Comparison of ENCODE assay signal across 8 cellular contexts in the genomic region with DNA sequence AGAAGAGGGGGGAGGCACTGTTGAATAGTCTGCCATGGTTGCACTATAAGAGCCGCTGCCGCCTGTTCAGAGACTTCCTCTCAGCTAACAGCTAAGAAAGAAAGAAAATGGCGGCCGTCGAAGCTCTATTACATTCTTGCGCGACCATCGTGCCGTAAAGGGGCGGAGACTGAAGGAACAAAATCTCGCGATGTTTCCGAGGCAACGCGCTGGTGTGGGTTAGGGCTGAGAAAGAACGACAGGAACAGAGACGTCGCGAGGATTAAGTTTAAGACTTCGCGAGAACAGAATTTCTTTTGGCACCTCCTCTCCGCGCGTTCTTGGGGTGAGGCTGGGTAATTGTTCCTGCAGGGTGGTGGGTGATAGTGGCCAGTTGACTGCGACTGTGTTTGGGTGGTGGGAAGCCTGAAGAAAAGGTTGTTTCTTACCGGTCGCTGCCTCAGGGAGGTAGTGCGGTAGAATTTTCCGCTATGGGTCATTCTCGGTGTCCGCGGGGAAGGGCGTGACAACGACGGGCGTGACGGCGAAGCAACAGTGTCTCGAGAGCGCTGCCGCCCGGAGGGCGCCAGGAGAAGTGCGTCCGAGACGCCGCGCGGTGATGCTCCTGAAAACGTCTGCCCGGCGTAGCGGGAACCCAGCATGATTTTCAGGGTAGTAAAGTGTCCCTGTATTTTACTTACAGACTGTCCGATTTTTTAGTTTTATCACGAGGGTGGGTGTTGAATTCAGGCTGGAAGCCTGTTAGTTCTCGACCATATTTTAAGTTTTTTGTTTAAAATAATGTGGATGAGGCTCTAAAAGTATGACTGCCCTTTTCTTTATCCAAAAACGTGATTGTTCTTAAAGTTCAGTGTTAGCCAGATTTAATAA. TPM values are rescaled to one million over a fixed set of nuclear protein-coding genes. Genes with fewer than 3 reads are reported as not detected.
DNase-seq lines count a peak whose midpoint lies in the region; ATAC-seq and TF ChIP-seq lines count a peak whose summit lies in the region.

A gene with protein sequence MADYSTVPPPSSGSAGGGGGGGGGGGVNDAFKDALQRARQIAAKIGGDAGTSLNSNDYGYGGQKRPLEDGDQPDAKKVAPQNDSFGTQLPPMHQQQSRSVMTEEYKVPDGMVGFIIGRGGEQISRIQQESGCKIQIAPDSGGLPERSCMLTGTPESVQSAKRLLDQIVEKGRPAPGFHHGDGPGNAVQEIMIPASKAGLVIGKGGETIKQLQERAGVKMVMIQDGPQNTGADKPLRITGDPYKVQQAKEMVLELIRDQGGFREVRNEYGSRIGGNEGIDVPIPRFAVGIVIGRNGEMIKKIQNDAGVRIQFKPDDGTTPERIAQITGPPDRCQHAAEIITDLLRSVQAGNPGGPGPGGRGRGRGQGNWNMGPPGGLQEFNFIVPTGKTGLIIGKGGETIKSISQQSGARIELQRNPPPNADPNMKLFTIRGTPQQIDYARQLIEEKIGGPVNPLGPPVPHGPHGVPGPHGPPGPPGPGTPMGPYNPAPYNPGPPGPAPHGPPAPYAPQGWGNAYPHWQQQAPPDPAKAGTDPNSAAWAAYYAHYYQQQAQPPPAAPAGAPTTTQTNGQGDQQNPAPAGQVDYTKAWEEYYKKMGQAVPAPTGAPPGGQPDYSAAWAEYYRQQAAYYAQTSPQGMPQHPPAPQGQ (minus strand): TSS at position 104 of the 870 bp plus-strand sequence. CDS start 68 bp downstream, at position 36.

- peak within 1 kb of the TSS; percentile 97 for H3K56ac ChIP-seq in IMR-90 (ENCODE audit: extremely low read depth, insufficient read depth, low read length)

- H3K4me2 ChIP-seq in IMR-90 (ENCODE audit: low read depth, low read length) = peak within 1 kb of the TSS; percentile 91
- H3K4me2 ChIP-seq in OCI-LY7 (ENCODE audit: low read length) = peak within 1 kb of the TSS; percentile 90

- peaks cover 3 to 18% of the 10 kb centered on the region in 2 experiments; a peak in 2 of 4 replicates for H3K79me1 ChIP-seq in IMR-90 (ENCODE audit: low read depth in 1 of 2, low read length in 2 of 2)

- peak; percentile 98 for DNase-seq in DMS153 (lab: John Stamatoyannopoulos, UW)
- peak; percentile 99 for DNase-seq in IMR-90
- DNase-seq in OCI-LY7 (ENCODE audit: low spot score) = peak; percentile 99
- peak; percentile 95 for DNase-seq in activated T-cell treated with anti-CD3 and anti-CD28 coated beads for 24 hours (ENCODE audit: low read depth)
- peak; percentile 99 for DNase-seq in erythroblast (lab: John Stamatoyannopoulos, UW)
- peak; percentile 88 for DNase-seq in stimulated activated CD8-positive, alpha-beta memory T cell treated with anti-CD3 and anti-CD28 coated beads, Interleukin-7, amount 100 ng/mL, for 1 hour (ENCODE audit: low read depth in 2 of 2)

- H2AFZ ChIP-seq in IMR-90 (replicated peaks; ENCODE audit: low read length, poor library complexity) (peak within 1 kb of the TSS; percentile 93), OCI-LY7 (ENCODE audit: low read length) (peak within 1 kb of the TSS; percentile 78)

- no peaks in the 10 kb centered on the region for H3K9me2 ChIP-seq in OCI-LY7 (ENCODE audit: insufficient read depth, low read length)

- peak within 1 kb of the TSS; percentile 97 for H3K23ac ChIP-seq in IMR-90 (ENCODE audit: low read depth, low read length)

- H4K5ac ChIP-seq in IMR-90 (ENCODE audit: low read depth, low read length) = peak within 1 kb of the TSS; percentile 89

- H3K9me3 ChIP-seq in IMR-90 (ENCODE audit: control insufficient read depth, insufficient read depth, low read length) (no peaks in the 10 kb centered on the region), OCI-LY7 (ENCODE audit: low read length) (no peaks in the 10 kb centered on the region), mucosa of stomach (ENCODE audit: control insufficient read depth, low read length) (no peaks in the 10 kb centered on the region)

- dilution Hi-C loops in IMR-90 (cut with HindIII; ENCODE audit: low sequenced_read_pairs, unreplicated experiment) = no loop called here

- TF ChIP-seq RAD21 in IMR-90 (IDR thresholded peaks at IDR 0.05; ENCODE audit: low read length) = peak; percentile 54

- H2AK5ac ChIP-seq in IMR-90 (ENCODE audit: low read depth, low read length) = peak within 1 kb of the TSS; percentile 84

- peaks cover 6% of the 10 kb centered on the region for H3K36me3 ChIP-seq in IMR-90 (ENCODE audit: control insufficient read depth, insufficient read depth, low read length)
- H3K36me3 ChIP-seq in OCI-LY7 (ENCODE audit: insufficient read depth, low read length) = peaks cover 63% of the 10 kb centered on the region
- no peaks in the 10 kb centered on the region for H3K36me3 ChIP-seq in mucosa of stomach (ENCODE audit: control insufficient read depth, insufficient read depth, low read length)

- H2BK120ac ChIP-seq in IMR-90 (ENCODE audit: low read depth, low read length) = peak within 1 kb of the TSS; percentile 91

- peak; percentile 65 for TF ChIP-seq CTCF in IMR-90 (conservative IDR thresholded peaks at IDR 0.05; ENCODE audit: low read depth, low read length)
- TF ChIP-seq CTCF in OCI-LY7 (conservative IDR thresholded peaks at IDR 0.05; ENCODE audit: low read length) = peak; percentile 79

- H2AK9ac ChIP-seq in IMR-90 (replicated peaks; ENCODE audit: low read depth, low read length, poor library complexity) = peak within 1 kb of the TSS; percentile 98

- peak within 1 kb of the TSS; percentile 90 to 97 for H4K8ac ChIP-seq in IMR-90 (ENCODE audit: low read depth in 2 of 2, low read length in 2 of 2)

- peak within 1 kb of the TSS; percentile 99 for H3K14ac ChIP-seq in IMR-90 (replicated peaks; ENCODE audit: low read depth, low read length)

- H3K27ac ChIP-seq in IMR-90 (ENCODE audit: insufficient read depth, low read length) (peak within 1 kb of the TSS; percentile 92), OCI-LY7 (ENCODE audit: low read depth, low read length, poor library complexity, severe bottlenecking) (peak within 1 kb of the TSS; percentile 90)

- H2BK15ac ChIP-seq in IMR-90 (ENCODE audit: low read depth, low read length) = peak within 1 kb of the TSS; percentile 80; the same call in 2 of the 3 replicates

- peak within 1 kb of the TSS; percentile 97 for H3K4ac ChIP-seq in IMR-90 (ENCODE audit: low read depth, low read length)

- TF ChIP-seq POLR2A in IMR-90 (IDR thresholded peaks at IDR 0.05; ENCODE audit: low read depth, low read length) (peak; percentile 87), erythroblast (IDR thresholded peaks at IDR 0.05; ENCODE audit: low read length) (peak; percentile 96)

- intact Hi-C loops in IMR-90 (cut with micrococcal nuclease) (loop anchor here (1.0 kb wide), 2 partner anchors 25 to 135 kb away; a partner anchor contains a TSS), OCI-LY7 (cut with micrococcal nuclease; ENCODE audit: unreplicated experiment) (loop anchor here (1.0 kb wide), 2 partner anchors 25 to 296 kb away; a partner anchor contains a TSS)

- peaks cover 86% of the 10 kb centered on the region for H3K79me2 ChIP-seq in OCI-LY7 (ENCODE audit: insufficient read depth, low read depth, low read length)

- POLR2A ChIA-PET in IMR-90 (lab: Charles Lee; ENCODE audit: unreplicated experiment) (interaction anchor here (0.6 to 1.2 kb wide), 2 partner anchors 25 to 493 kb away, joined by 9 to 27 read pairs; a partner anchor contains a TSS), OCI-LY7 (lab: Charles Lee) (interaction anchor here (0.7 to 5.6 kb wide), 15 partner anchors 9 to 298 kb away, joined by 3 to 193 read pairs (median 5); a partner anchor contains a TSS)

- CTCF ChIA-PET in IMR-90 (lab: Yijun Ruan, JAX) = interaction anchor here (0.6 to 1.4 kb wide), 7 partner anchors 12 to 151 kb away, joined by 3 to 4 read pairs (median 3); no protein-coding TSS in a partner anchor
- CTCF ChIA-PET in OCI-LY7 (lab: Charles Lee; ENCODE audit: unreplicated experiment) = interaction anchor here (1.2 kb wide), 2 partner anchors 15 to 26 kb away, joined by 4 to 5 read pairs; a partner anchor contains a TSS

- peak within 1 kb of the TSS; percentile 70 for H3K18ac ChIP-seq in IMR-90 (ENCODE audit: low read depth, low read length)

- peak within 1 kb of the TSS; percentile 92 for H4K91ac ChIP-seq in IMR-90 (ENCODE audit: insufficient read depth, low read depth, low read length)

- peak within 1 kb of the TSS; percentile 62 for H2BK20ac ChIP-seq in IMR-90 (ENCODE audit: low read depth, low read length)

- ATAC-seq in GM21528 (IDR thresholded peaks at IDR 0.05; ENCODE audit: low FRiP score, unreplicated experiment) (peak; percentile 86), IMR-90 (ENCODE audit: low read depth) (peak; percentile 86)

- H3K9ac ChIP-seq in IMR-90 (ENCODE audit: low read depth, low read length) = peak within 1 kb of the TSS; percentile 96
- peak within 1 kb of the TSS; percentile 94 for H3K9ac ChIP-seq in mucosa of stomach (ENCODE audit: low read length)

- H2BK5ac ChIP-seq in IMR-90 (ENCODE audit: low read depth, low read length, poor library complexity, severe bottlenecking) = peak within 1 kb of the TSS; percentile 88

- H3K9me1 ChIP-seq in IMR-90 (ENCODE audit: insufficient read depth, low read length) = no peaks in the 10 kb centered on the region

- H4K20me1 ChIP-seq in IMR-90 (ENCODE audit: insufficient read depth, low read length) = peaks cover 39% of the 10 kb centered on the region
- H4K20me1 ChIP-seq in OCI-LY7 (ENCODE audit: insufficient read depth, low read length) = peaks cover 51% of the 10 kb centered on the region

- H3K4me1 ChIP-seq in IMR-90 (ENCODE audit: control insufficient read depth, insufficient read depth, low read length) (0 out of 2 replicates have a peak, but pooled peaks cover 2% of the 10 kb centered on the region), OCI-LY7 (ENCODE audit: insufficient read depth, low read length, poor library complexity, severe bottlenecking) (peaks cover 44% of the 10 kb centered on the region), mucosa of stomach (ENCODE audit: control insufficient read depth, insufficient read depth, low read length) (peaks cover 11% of the 10 kb centered on the region)

- BruUV-seq in IMR-90 (replicated peaks; lab: Mats Ljungman, UMichigan) (TSS peak; percentile 58), OCI-LY7 (replicated peaks; lab: Mats Ljungman, UMichigan) (TSS peak; percentile 87)

- peak within 1 kb of the TSS; percentile 62 for H3K4me3 ChIP-seq in IMR-90 (ENCODE audit: insufficient read depth, low read depth, low read length)
- H3K4me3 ChIP-seq in OCI-LY7 (ENCODE audit: low read depth, low read length, poor library complexity, severe bottlenecking) = peak within 1 kb of the TSS; percentile 87
- H3K4me3 ChIP-seq in mucosa of stomach (ENCODE audit: low read length) = peak within 1 kb of the TSS; percentile 66

- H3K27me3 ChIP-seq in IMR-90 (ENCODE audit: control insufficient read depth, insufficient read depth, low read length) (no peaks in the 10 kb centered on the region), mucosa of stomach (ENCODE audit: control insufficient read depth, insufficient read depth, low read length) (no peaks in the 10 kb centered on the region)

- in situ Hi-C loops in IMR-90 (cut with MboI; ENCODE audit: low sequenced_read_pairs) = loop anchor here (10.0 kb wide), 1 partner anchor 136 kb away; no protein-coding TSS in a partner anchor

- 0% methylated on average over 24 of the region's 57 CpGs; no CpG with 5 or more reads in 1 of the 2 experiments for WGBS in IMR-90 (ENCODE audit: extremely low coverage in 2 of 2, insufficient read length in 1 of 2), 2 experiments

RNA-seq across cellular contexts. Expression of the gene that starts here (rescaled TPM):
- total RNA-seq in IMR-90 (2012; rRNA removed) = 129 and 165 TPM in 2 replicates
- polyA plus RNA-seq in IMR-90 (2012; rRNA removed) = 74.7 and 94.7 TPM in 2 replicates
- polyA plus RNA-seq in IMR-90 (2012; cell fraction: cytosol; rRNA removed) = 14.7 and 36.6 TPM in 2 replicates
- 42.8 and 180 TPM in 2 replicates for polyA plus RNA-seq in IMR-90 (2012; cell fraction: nucleus; rRNA removed; ENCODE audit: low replicate concordance)
- 234 and 256 TPM in 2 replicates for total RNA-seq in OCI-LY7 (2014; rRNA removed; shearing (Covaris generic))
- 301 and 325 TPM in 2 replicates for total RNA-seq in OCI-LY7 (2022)

Comparison
In these comparisons a context has a peak if more than half of its experiments do, and no peak if none do; other contexts are left out.
1. Peak in every context shown above with its lines: DNase-seq, ATAC-seq, H3K4me3 ChIP-seq and H3K27ac ChIP-seq.